Comparison of ENCODE assay signal across 9 cellular contexts in genomic region chr2:25420820-25421237, GRCh38.
DNase-seq lines count a peak whose midpoint lies in the region; ATAC-seq and TF ChIP-seq lines count a peak whose summit lies in the region.
"Had no signal": no experiment of that assay in that cellular context is flagged by ENCODE, and none has a peak within 500 bp of the region (broad histone marks: within the 10 kb centered on the region; RNA-seq: fewer than 3 reads in every experiment).

No MANE protein-coding gene starts in this region.

- H3K9me3 Mint-ChIP-seq in activated CD4-positive, alpha-beta memory T cell treated with anti-CD3 and anti-CD28 coated beads, Interleukin-2, amount 10 ng/mL, durations not matched to agents 7 days and 5 days = peaks cover 7% of the 10 kb centered on the region

- peaks cover 12% of the 10 kb centered on the region for H3K4me1 Mint-ChIP-seq in activated CD4-positive, alpha-beta memory T cell treated with anti-CD3 and anti-CD28 coated beads, Interleukin-2, amount 10 ng/mL, durations not matched to agents 7 days and 5 days

- DNase-seq in left lung (no peak), Right ventricle myocardium superior (no peak), NCI-H226 (no peak), SW 1271 (lab: John Stamatoyannopoulos, UW) (no peak)
- DNase-seq in activated CD4-positive, alpha-beta memory T cell treated with anti-CD3 and anti-CD28 coated beads, Interleukin-2, amount 10 ng/mL, durations not matched to agents 7 days and 5 days = no peak
- DNase-seq: NCI-H526 treated with DMSO at 0.1 percent for 48 hours had no signal

- no peak overlapping the region for H3K27ac ChIP-seq in left lung

- no peaks in the 10 kb centered on the region for H3K27me3 Mint-ChIP-seq in activated CD4-positive, alpha-beta memory T cell treated with anti-CD3 and anti-CD28 coated beads, Interleukin-2, amount 10 ng/mL, durations not matched to agents 7 days and 5 days

- peak; percentile 86 for TF ChIP-seq POLR2A in GM18505 (IDR thresholded peaks at IDR 0.05; ENCODE audit: borderline replicate concordance, extremely low read depth, insufficient read depth, insufficient read length)

- ATAC-seq in GM18505 (IDR thresholded peaks at IDR 0.05; ENCODE audit: unreplicated experiment) = peak; percentile 39
- peak; percentile 50 for ATAC-seq in GM21529 (IDR thresholded peaks at IDR 0.05; ENCODE audit: unreplicated experiment)
- peak; percentile 43 for ATAC-seq in HG03521 (IDR thresholded peaks at IDR 0.05; ENCODE audit: unreplicated experiment)
- peak; percentile 78 for ATAC-seq in left lung
- no peak for ATAC-seq in Right ventricle myocardium superior (ENCODE audit: poor library complexity)

- no peak for TF ChIP-seq CTCF in left lung (IDR thresholded peaks at IDR 0.05)

- peaks cover 21% of the 10 kb centered on the region for H3K36me3 Mint-ChIP-seq in activated CD4-positive, alpha-beta memory T cell treated with anti-CD3 and anti-CD28 coated beads, Interleukin-2, amount 10 ng/mL, durations not matched to agents 7 days and 5 days (ENCODE audit: low read depth)

- CTCF ChIA-PET in activated CD4-positive, alpha-beta memory T cell treated with anti-CD3 and anti-CD28 coated beads, Interleukin-2, amount 10 ng/mL, durations not matched to agents 7 days and 5 days (lab: Charles Lee) = no interaction called here

- H3K4me3 ChIP-seq in left lung = no peak overlapping the region

- no peaks in the 10 kb centered on the region for H3K9me3 ChIP-seq in left lung

- H3K27me3 ChIP-seq in left lung = no peaks in the 10 kb centered on the region

- POLR2A ChIA-PET in activated CD4-positive, alpha-beta memory T cell treated with anti-CD3 and anti-CD28 coated beads, Interleukin-2, amount 10 ng/mL, durations not matched to agents 7 days and 5 days (lab: Charles Lee) = no interaction called here

- no peak overlapping the region for H3K27ac Mint-ChIP-seq in activated CD4-positive, alpha-beta memory T cell treated with anti-CD3 and anti-CD28 coated beads, Interleukin-2, amount 10 ng/mL, durations not matched to agents 7 days and 5 days

- H3K36me3 ChIP-seq in left lung = peaks cover 0 to 5% of the 10 kb centered on the region in 2 donors

- H3K4me3 Mint-ChIP-seq in activated CD4-positive, alpha-beta memory T cell treated with anti-CD3 and anti-CD28 coated beads, Interleukin-2, amount 10 ng/mL, durations not matched to agents 7 days and 5 days = no peak overlapping the region

- intact Hi-C loops in left lung (cut with DNase I) = no loop called here
- intact Hi-C loops in Right ventricle myocardium superior (cut with DNase I) = no loop called here

- H3K4me1 ChIP-seq in left lung = peaks cover 0 to 8% of the 10 kb centered on the region in 2 donors
